In the genomic region with DNA sequence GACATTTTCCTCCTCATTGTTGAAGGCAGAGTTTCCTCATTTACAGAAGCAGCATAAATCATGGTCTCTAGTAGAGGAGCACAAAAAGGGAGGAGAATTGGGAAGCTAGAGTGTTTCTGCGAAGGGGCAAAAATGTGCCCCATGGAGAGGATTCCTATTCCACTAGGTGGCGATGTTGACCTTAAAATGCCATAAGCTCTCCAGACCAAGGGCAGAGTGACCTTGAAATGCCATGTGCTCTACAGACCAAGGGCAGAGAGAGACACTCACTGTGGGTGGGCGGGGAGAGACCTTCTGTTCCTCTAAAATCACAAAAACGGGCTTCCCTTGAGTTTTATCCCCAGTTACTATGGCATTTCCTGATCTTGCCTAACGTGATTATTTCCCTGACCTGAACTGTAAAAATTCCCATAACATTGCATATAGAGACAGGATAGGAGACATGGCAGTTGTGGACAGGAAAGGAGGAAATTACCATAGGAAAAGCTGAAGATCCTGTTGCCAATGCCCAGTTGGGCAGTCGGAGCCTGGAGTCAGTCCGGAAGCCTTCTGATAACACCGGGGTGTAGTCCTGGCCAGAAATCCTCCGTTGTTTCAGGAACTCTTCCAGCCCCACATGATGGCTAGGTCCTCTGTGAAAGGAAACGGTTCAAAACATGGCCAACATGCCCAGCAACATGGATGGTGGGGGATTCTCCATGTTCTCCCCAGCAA, we compare ENCODE assay signal across 8 cellular contexts.
DNase-seq lines count a peak whose midpoint lies in the region; ATAC-seq and TF ChIP-seq lines count a peak whose summit lies in the region.

No MANE protein-coding gene starts in this region.

- no peaks in the 10 kb centered on the region for H3K36me3 ChIP-seq in cardiac muscle cell

- DNase-seq in cardiac muscle cell (ENCODE audit: low read depth in 1 of 2, low spot score in 1 of 2) (peak; percentile 6 to 68), left ventricle myocardium superior (no peak), NCI-H446 treated with DMSO at 0.1 percent for 48 hours (lab: John Stamatoyannopoulos, UW) (peak; percentile 60), dermis microvascular lymphatic vessel endothelial cell (ENCODE audit: low read depth in 2 of 2) (peak; percentile 77 to 89), pons (ENCODE audit: low spot score) (peak; percentile 17)
- DNase-seq in naive thymus-derived CD8-positive, alpha-beta T cell = no peak

- no peak overlapping the region for H3K27ac ChIP-seq in cardiac muscle cell

- POLR2A ChIA-PET in naive thymus-derived CD8-positive, alpha-beta T cell (lab: Charles Lee) = no interaction called here

- no peak overlapping the region for H3K4me3 Mint-ChIP-seq in naive thymus-derived CD8-positive, alpha-beta T cell

- peaks cover 0 to 4% (median 0%) of the 10 kb centered on the region in 9 donors for H3K9me3 Mint-ChIP-seq in naive thymus-derived CD8-positive, alpha-beta T cell

- no peaks in the 10 kb centered on the region for H3K4me1 ChIP-seq in cardiac muscle cell (ENCODE audit: low read depth)

- H3K27me3 Mint-ChIP-seq in naive thymus-derived CD8-positive, alpha-beta T cell = no peaks in the 10 kb centered on the region

- H3K4me3 ChIP-seq in cardiac muscle cell = no peak overlapping the region

- no peaks in the 10 kb centered on the region for H3K4me1 Mint-ChIP-seq in naive thymus-derived CD8-positive, alpha-beta T cell

- H3K9me3 ChIP-seq in cardiac muscle cell (ENCODE audit: low read depth) = no peaks in the 10 kb centered on the region

- intact Hi-C loops in left ventricle myocardium superior (cut with micrococcal nuclease) = no loop called here

- no peak overlapping the region for H3K27ac Mint-ChIP-seq in naive thymus-derived CD8-positive, alpha-beta T cell

- peaks cover 0 to under 1% (median 0%) of the 10 kb centered on the region in 3 donors for H3K36me3 Mint-ChIP-seq in naive thymus-derived CD8-positive, alpha-beta T cell

- ATAC-seq in left ventricle myocardium superior (no peak), HG02759 (IDR thresholded peaks at IDR 0.05; ENCODE audit: unreplicated experiment) (peak; percentile 78), GM21528 (IDR thresholded peaks at IDR 0.05; ENCODE audit: low FRiP score, unreplicated experiment) (no peak)
- no peak for ATAC-seq in naive thymus-derived CD8-positive, alpha-beta T cell

- TF ChIP-seq CTCF in cardiac muscle cell (IDR thresholded peaks at IDR 0.05; ENCODE audit: low read depth, low read length) = peak; percentile 24

- no peaks in the 10 kb centered on the region for H3K27me3 ChIP-seq in cardiac muscle cell

Comparison
In these comparisons a context has a peak if more than half of its experiments do, and no peak if none do; other contexts are left out.
1. DNase-seq: peak in cardiac muscle cell (2 of 2), NCI-H446 treated with DMSO at 0.1 percent for 48 hours (single experiment), dermis microvascular lymphatic vessel endothelial cell (2 of 2) and pons (single experiment); none in left ventricle myocardium superior (single experiment) and naive thymus-derived CD8-positive, alpha-beta T cell (0 of 10).